In genomic region chrX:97743014-97743413, GRCh38 we compare ENCODE assay signal across 12 cellular contexts.
DNase-seq lines count a peak whose midpoint lies in the region; ATAC-seq and TF ChIP-seq lines count a peak whose summit lies in the region.
"Had no signal": no experiment of that assay in that cellular context is flagged by ENCODE, and none has a peak within 500 bp of the region (broad histone marks: within the 10 kb centered on the region; RNA-seq: fewer than 3 reads in every experiment).

No MANE protein-coding gene starts in this region.

- no peaks in the 10 kb centered on the region for H3K27me3 ChIP-seq in osteoblast (ENCODE audit: insufficient read depth, low read length)

- H3K9me3 ChIP-seq in osteoblast (ENCODE audit: low read depth, low read length): no peaks in the 10 kb centered on the region

- no peaks in the 10 kb centered on the region for H4K20me1 ChIP-seq in osteoblast (ENCODE audit: insufficient read depth, low read length)

- H3K9me3 Mint-ChIP-seq in activated CD8-positive, alpha-beta T cell treated with anti-CD3 and anti-CD28 coated beads for 36 hours: no peaks in the 10 kb centered on the region
- no peaks in the 10 kb centered on the region for H3K9me3 Mint-ChIP-seq in activated CD8-positive, alpha-beta T cell treated with anti-CD3 and anti-CD28 coated beads, Interleukin-2, amount 10 ng/mL, durations not matched to agents 7 days and 5 days (ENCODE audit: insufficient read depth)
- no peaks in the 10 kb centered on the region for H3K9me3 Mint-ChIP-seq in activated naive CD8-positive, alpha-beta T cell treated with anti-CD3 and anti-CD28 coated beads, Interleukin-2, amount 50 U/mL, for 24 hours
- no peaks in the 10 kb centered on the region for H3K9me3 Mint-ChIP-seq in mesothelial cell of epicardium
- H3K9me3 Mint-ChIP-seq: central memory CD8-positive, alpha-beta T cell; T-helper 1 cell treated with Interleukin-12 subunit alpha and Interleukin-12 subunit beta and Interleukin-4 antibody, amounts not matched to agents 30 μg/mL and 1 μg/mL, for 36 hours had no signal

- intact Hi-C loops in activated CD8-positive, alpha-beta T cell treated with anti-CD3 and anti-CD28 coated beads for 36 hours (cut with micrococcal nuclease): no loop called here

- in situ Hi-C loops in GM13977 (cut with MboI; ENCODE audit: low pct_unique_long_range_greater_than_20kb, low sequenced_read_pairs, unreplicated experiment): no loop called here

- H3K79me2 ChIP-seq in osteoblast (ENCODE audit: insufficient read depth, low read length): no peaks in the 10 kb centered on the region

- no peaks in the 10 kb centered on the region for H3K27me3 Mint-ChIP-seq in activated CD8-positive, alpha-beta T cell treated with anti-CD3 and anti-CD28 coated beads for 36 hours
- H3K27me3 Mint-ChIP-seq in activated CD8-positive, alpha-beta T cell treated with anti-CD3 and anti-CD28 coated beads, Interleukin-2, amount 10 ng/mL, durations not matched to agents 7 days and 5 days (ENCODE audit: low read depth): no peaks in the 10 kb centered on the region
- no peaks in the 10 kb centered on the region for H3K27me3 Mint-ChIP-seq in activated naive CD8-positive, alpha-beta T cell treated with anti-CD3 and anti-CD28 coated beads, Interleukin-2, amount 50 U/mL, for 24 hours
- H3K27me3 Mint-ChIP-seq in mesothelial cell of epicardium (ENCODE audit: low read depth): peaks cover 2% of the 10 kb centered on the region
- H3K27me3 Mint-ChIP-seq: central memory CD8-positive, alpha-beta T cell had no signal

- no peak overlapping the region for H3K4me2 ChIP-seq in osteoblast (ENCODE audit: insufficient read depth, low read length)

- H3K36me3 ChIP-seq in osteoblast (ENCODE audit: insufficient read depth, low read length): no peaks in the 10 kb centered on the region

- CTCF ChIA-PET in activated CD8-positive, alpha-beta T cell treated with anti-CD3 and anti-CD28 coated beads for 36 hours (lab: Charles Lee): interaction anchor here (0.6 kb wide), 1 partner anchor 971 kb away, joined by 3 read pairs; no protein-coding TSS in a partner anchor
- CTCF ChIA-PET in activated CD8-positive, alpha-beta T cell treated with anti-CD3 and anti-CD28 coated beads, Interleukin-2, amount 10 ng/mL, durations not matched to agents 7 days and 5 days (lab: Charles Lee): no interaction called here

- no peak overlapping the region for H2AFZ ChIP-seq in osteoblast (ENCODE audit: low read length)

- H3K27ac Mint-ChIP-seq in activated CD8-positive, alpha-beta T cell treated with anti-CD3 and anti-CD28 coated beads for 36 hours: no peak overlapping the region
- no peak overlapping the region for H3K27ac Mint-ChIP-seq in activated CD8-positive, alpha-beta T cell treated with anti-CD3 and anti-CD28 coated beads, Interleukin-2, amount 10 ng/mL, durations not matched to agents 7 days and 5 days
- H3K27ac Mint-ChIP-seq in activated naive CD8-positive, alpha-beta T cell treated with anti-CD3 and anti-CD28 coated beads, Interleukin-2, amount 50 U/mL, for 24 hours: no peak overlapping the region
- H3K27ac Mint-ChIP-seq in mesothelial cell of epicardium: no peak overlapping the region
- H3K27ac Mint-ChIP-seq: T-helper 1 cell treated with Interleukin-12 subunit alpha and Interleukin-12 subunit beta and Interleukin-4 antibody, amounts not matched to agents 30 μg/mL and 1 μg/mL, for 36 hours had no signal

- no peaks in the 10 kb centered on the region for H3K4me1 Mint-ChIP-seq in activated CD8-positive, alpha-beta T cell treated with anti-CD3 and anti-CD28 coated beads for 36 hours (ENCODE audit: low read depth)
- H3K4me1 Mint-ChIP-seq in activated CD8-positive, alpha-beta T cell treated with anti-CD3 and anti-CD28 coated beads, Interleukin-2, amount 10 ng/mL, durations not matched to agents 7 days and 5 days (ENCODE audit: low read depth): no peaks in the 10 kb centered on the region
- no peaks in the 10 kb centered on the region for H3K4me1 Mint-ChIP-seq in activated naive CD8-positive, alpha-beta T cell treated with anti-CD3 and anti-CD28 coated beads, Interleukin-2, amount 50 U/mL, for 24 hours
- H3K4me1 Mint-ChIP-seq in mesothelial cell of epicardium: peaks cover 13% of the 10 kb centered on the region
- H3K4me1 Mint-ChIP-seq: central memory CD8-positive, alpha-beta T cell; naive thymus-derived CD8-positive, alpha-beta T cell had no signal

- no peak overlapping the region for H3K27ac ChIP-seq in osteoblast (ENCODE audit: low read depth, low read length)

- no peak for ATAC-seq in activated CD8-positive, alpha-beta T cell treated with anti-CD3 and anti-CD28 coated beads for 36 hours
- ATAC-seq in activated CD8-positive, alpha-beta T cell treated with anti-CD3 and anti-CD28 coated beads, Interleukin-2, amount 10 ng/mL, durations not matched to agents 7 days and 5 days: no peak
- ATAC-seq in activated naive CD8-positive, alpha-beta T cell treated with anti-CD3 and anti-CD28 coated beads, Interleukin-2, amount 50 U/mL, for 24 hours: no peak
- no peak for ATAC-seq in HG02840 (IDR thresholded peaks at IDR 0.05; ENCODE audit: low FRiP score, unreplicated experiment)
- ATAC-seq: naive thymus-derived CD8-positive, alpha-beta T cell had no signal

- no peak for TF ChIP-seq CTCF in activated CD8-positive, alpha-beta T cell treated with anti-CD3 and anti-CD28 coated beads for 36 hours (IDR thresholded peaks at IDR 0.05)
- peak; percentile 45 for TF ChIP-seq CTCF in GM13977 (IDR thresholded peaks at IDR 0.05; ENCODE audit: extremely low read depth, insufficient read depth, missing control alignments)
- TF ChIP-seq CTCF in osteoblast (IDR thresholded peaks at IDR 0.05; ENCODE audit: extremely low read depth, low read depth, low read length): peak; percentile 22
- no peak for TF ChIP-seq CTCF in mesothelial cell of epicardium (IDR thresholded peaks at IDR 0.05; ENCODE audit: unreplicated experiment)

- H3K4me3 Mint-ChIP-seq in activated CD8-positive, alpha-beta T cell treated with anti-CD3 and anti-CD28 coated beads for 36 hours: no peak overlapping the region
- H3K4me3 Mint-ChIP-seq in activated CD8-positive, alpha-beta T cell treated with anti-CD3 and anti-CD28 coated beads, Interleukin-2, amount 10 ng/mL, durations not matched to agents 7 days and 5 days: no peak overlapping the region
- H3K4me3 Mint-ChIP-seq in activated naive CD8-positive, alpha-beta T cell treated with anti-CD3 and anti-CD28 coated beads, Interleukin-2, amount 50 U/mL, for 24 hours: no peak overlapping the region
- no peak overlapping the region for H3K4me3 Mint-ChIP-seq in mesothelial cell of epicardium
- H3K4me3 Mint-ChIP-seq: central memory CD8-positive, alpha-beta T cell; naive thymus-derived CD8-positive, alpha-beta T cell; T-helper 1 cell treated with Interleukin-12 subunit alpha and Interleukin-12 subunit beta and Interleukin-4 antibody, amounts not matched to agents 30 μg/mL and 1 μg/mL, for 36 hours had no signal

- H3K36me3 Mint-ChIP-seq in activated CD8-positive, alpha-beta T cell treated with anti-CD3 and anti-CD28 coated beads for 36 hours (ENCODE audit: low read depth): no peaks in the 10 kb centered on the region
- no peaks in the 10 kb centered on the region for H3K36me3 Mint-ChIP-seq in activated CD8-positive, alpha-beta T cell treated with anti-CD3 and anti-CD28 coated beads, Interleukin-2, amount 10 ng/mL, durations not matched to agents 7 days and 5 days (ENCODE audit: low read depth)
- no peaks in the 10 kb centered on the region for H3K36me3 Mint-ChIP-seq in activated naive CD8-positive, alpha-beta T cell treated with anti-CD3 and anti-CD28 coated beads, Interleukin-2, amount 50 U/mL, for 24 hours (ENCODE audit: low read depth)
- no peaks in the 10 kb centered on the region for H3K36me3 Mint-ChIP-seq in mesothelial cell of epicardium
- H3K36me3 Mint-ChIP-seq: naive thymus-derived CD8-positive, alpha-beta T cell had no signal

- no peaks in the 10 kb centered on the region for H3K4me1 ChIP-seq in osteoblast (ENCODE audit: insufficient read depth, low read length)

- no peak overlapping the region for H3K4me3 ChIP-seq in osteoblast (ENCODE audit: insufficient read depth, low read length)

- POLR2A ChIA-PET in activated CD8-positive, alpha-beta T cell treated with anti-CD3 and anti-CD28 coated beads for 36 hours (lab: Charles Lee): interaction anchor here (0.6 kb wide), 1 partner anchor 486 kb away, joined by 3 read pairs; no protein-coding TSS in a partner anchor
- POLR2A ChIA-PET in activated CD8-positive, alpha-beta T cell treated with anti-CD3 and anti-CD28 coated beads, Interleukin-2, amount 10 ng/mL, durations not matched to agents 7 days and 5 days (lab: Charles Lee): no interaction called here

- peak; percentile 31 for DNase-seq in activated CD8-positive, alpha-beta T cell treated with anti-CD3 and anti-CD28 coated beads for 36 hours
- DNase-seq in activated CD8-positive, alpha-beta T cell treated with anti-CD3 and anti-CD28 coated beads, Interleukin-2, amount 10 ng/mL, durations not matched to agents 7 days and 5 days: no peak
- DNase-seq in GM13977 (ENCODE audit: low spot score) (no peak), osteoblast (ENCODE audit: insufficient read length, low spot score, missing footprints) (no peak), NOMO-1 treated with DMSO at 0.1 percent for 48 hours (lab: John Stamatoyannopoulos, UW; ENCODE audit: unreplicated experiment) (no peak), mesothelial cell of epicardium (ENCODE audit: low spot score in 2 of 2, unreplicated experiment in 2 of 2) (no peak)
- DNase-seq in activated naive CD8-positive, alpha-beta T cell treated with anti-CD3 and anti-CD28 coated beads, Interleukin-2, amount 50 U/mL, for 24 hours: peak; percentile 15
- DNase-seq: naive thymus-derived CD8-positive, alpha-beta T cell; NCI-H187 had no signal

Comparison
In these comparisons a context has a peak if more than half of its experiments do, and no peak if none do; other contexts are left out.
1. DNase-seq: peak in activated CD8-positive, alpha-beta T cell treated with anti-CD3 and anti-CD28 coated beads for 36 hours (single experiment) and activated naive CD8-positive, alpha-beta T cell treated with anti-CD3 and anti-CD28 coated beads, Interleukin-2, amount 50 U/mL, for 24 hours (single experiment); none in activated CD8-positive, alpha-beta T cell treated with anti-CD3 and anti-CD28 coated beads, Interleukin-2, amount 10 ng/mL, durations not matched to agents 7 days and 5 days (single experiment), GM13977 (single experiment), osteoblast (single experiment), NOMO-1 treated with DMSO at 0.1 percent for 48 hours (single experiment) and mesothelial cell of epicardium (0 of 2).
2. CTCF ChIP-seq: peak in GM13977 (single experiment) and osteoblast (single experiment); none in activated CD8-positive, alpha-beta T cell treated with anti-CD3 and anti-CD28 coated beads for 36 hours (single experiment) and mesothelial cell of epicardium (single experiment).